ENCODE assay signal across 20 cellular contexts in the genomic region with DNA sequence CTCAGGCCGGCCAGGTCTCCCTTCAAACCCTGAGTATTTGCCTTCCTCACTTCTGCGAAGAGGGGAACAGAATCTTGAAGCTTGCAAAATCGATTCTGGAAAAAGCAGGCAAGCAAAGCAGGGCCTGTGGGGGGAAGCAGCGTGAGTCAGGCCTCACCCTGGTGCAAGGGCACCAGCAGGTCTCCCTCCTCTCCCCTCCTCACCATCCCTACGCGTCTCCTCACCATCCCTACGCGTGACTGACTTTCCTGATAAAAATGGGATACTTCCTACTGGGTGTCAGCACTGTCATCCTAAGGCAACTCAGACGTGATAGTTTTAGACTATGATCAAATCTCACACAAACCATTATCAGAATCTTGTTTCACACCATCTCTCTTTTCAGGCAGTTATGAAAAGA. TPM values are rescaled to one million over a fixed set of nuclear protein-coding genes. Genes with fewer than 3 reads are reported as not detected.
DNase-seq lines count a peak whose midpoint lies in the region; ATAC-seq and TF ChIP-seq lines count a peak whose summit lies in the region.
"Had no signal": no experiment of that assay in that cellular context is flagged by ENCODE, and none has a peak within 500 bp of the region (broad histone marks: within the 10 kb centered on the region; RNA-seq: fewer than 3 reads in every experiment).

No MANE protein-coding gene starts in this region.

- H3K27ac ChIP-seq in spleen (no peak overlapping the region), ovary (no peak overlapping the region), uterus (no peak overlapping the region)
- H3K27ac ChIP-seq: BLaER1, thoracic aorta had no signal

- intact Hi-C loops in spleen (cut with DNase I; ENCODE audit: low total_unique reads): no loop called here
- intact Hi-C loops in ovary (cut with DNase I): no loop called here
- intact Hi-C loops in uterus (cut with DNase I; ENCODE audit: low total_unique reads): no loop called here

- H3K36me3 ChIP-seq in adipocyte (ENCODE audit: control insufficient read depth, insufficient read depth, low read length, severe bottlenecking): peaks cover 32% of the 10 kb centered on the region
- peaks cover 0 to 48% (median 25%) of the 10 kb centered on the region in 6 donors for H3K36me3 ChIP-seq in spleen
- H3K36me3 ChIP-seq in ovary: no peaks in the 10 kb centered on the region
- H3K36me3 ChIP-seq in uterus: no peaks in the 10 kb centered on the region
- H3K36me3 ChIP-seq: MG63 had no signal

- ATAC-seq in left lobe of liver: peak; percentile 8
- ATAC-seq: natural killer cell treated with Interleukin-12 subunit alpha and Interleukin-12 subunit beta and Interleukin-15 and Interleukin-18, amount 100 ng/mL, for 72 hours; stimulated activated memory B cell treated with anti-CD40 and anti-IgM and Interleukin-4, amounts not matched to agents 10 μg/mL and 1 μg/mL and 100 μg/mL, for 72 hours had no signal

- TF ChIP-seq EP300 in ovary (IDR thresholded peaks at IDR 0.05): no peak

- TF ChIP-seq POLR2A in spleen (IDR thresholded peaks at IDR 0.05) (no peak), ovary (IDR thresholded peaks at IDR 0.05) (no peak), uterus (IDR thresholded peaks at IDR 0.05) (no peak)

- H3K4me3 ChIP-seq in adipocyte (ENCODE audit: low read length) (no peak overlapping the region), spleen (no peak overlapping the region), ovary (no peak overlapping the region), uterus (no peak overlapping the region)
- H3K4me3 ChIP-seq: BLaER1, MG63, thoracic aorta had no signal

- no peak for TF ChIP-seq CTCF in spleen (IDR thresholded peaks at IDR 0.05 in 8 of 11, conservative IDR thresholded peaks at IDR 0.05 in 3 of 11)
- no peak for TF ChIP-seq CTCF in ovary (IDR thresholded peaks at IDR 0.05)
- TF ChIP-seq CTCF in uterus (IDR thresholded peaks at IDR 0.05): no peak

- 74 to 83% (median 77%) methylated on average over 9 of the region's 9 CpGs for WGBS in spleen, 5 donors
- 65 to 69% (median 67%) methylated on average over 9 of the region's 9 CpGs for WGBS in ovary, 3 donors

- H3K9ac ChIP-seq in adipocyte (ENCODE audit: low read length): no peak overlapping the region
- H3K9ac ChIP-seq: BLaER1 had no signal

- H3K27me3 ChIP-seq in adipocyte (replicated peaks; ENCODE audit: control insufficient read depth, insufficient read depth, low read length): no peaks in the 10 kb centered on the region
- no peaks in the 10 kb centered on the region for H3K27me3 ChIP-seq in spleen (replicated peaks in 1 of 7)
- H3K27me3 ChIP-seq in ovary: no peaks in the 10 kb centered on the region
- no peaks in the 10 kb centered on the region for H3K27me3 ChIP-seq in uterus
- H3K27me3 ChIP-seq: BLaER1, MG63 had no signal

- H3K9me3 ChIP-seq in adipocyte (ENCODE audit: control insufficient read depth, low read length) (no peaks in the 10 kb centered on the region), spleen (no peaks in the 10 kb centered on the region), ovary (no peaks in the 10 kb centered on the region), uterus (no peaks in the 10 kb centered on the region)
- H3K9me3 ChIP-seq: BLaER1, MG63, thoracic aorta had no signal

- H3K4me1 ChIP-seq in adipocyte (ENCODE audit: control insufficient read depth, insufficient read depth, low read length): peaks cover 61% of the 10 kb centered on the region
- H3K4me1 ChIP-seq in spleen: peaks cover 0 to 11% (median 0%) of the 10 kb centered on the region in 6 donors
- H3K4me1 ChIP-seq in ovary (ENCODE audit: insufficient read depth): peaks cover 3% of the 10 kb centered on the region
- peaks cover 0 to 5% of the 10 kb centered on the region in 2 donors for H3K4me1 ChIP-seq in uterus

- DNase-seq in SIG-M5 treated with dmso at 0.1 percent for 504 hours (lab: John Stamatoyannopoulos, UW; ENCODE audit: unreplicated experiment): peak; percentile 14
- DNase-seq in SIG-M5 (lab: John Stamatoyannopoulos, UW): no peak
- peak; percentile 30 for DNase-seq in adipocyte (ENCODE audit: low read depth)
- DNase-seq in left lobe of liver (ENCODE audit: low spot score): no peak
- DNase-seq in spleen: peak; percentile 41
- no peak for DNase-seq in NCI-H524 treated with DMSO at 0.1 percent for 48 hours (lab: John Stamatoyannopoulos, UW)
- DNase-seq in ovary: no peak
- DNase-seq in uterus: no peak
- DNase-seq: 8988T; activated CD4-positive, alpha-beta T cell treated with anti-CD3 and anti-CD28 coated beads for 1 hour; mammary epithelial cell; MG63; NCI-H2029; NCI-H446; SHP77 treated with DMSO at 0.1 percent for 48 hours had no signal

RNA-seq across cellular contexts. Expression of a gene that starts 12.1 kb away (rescaled TPM):
- total RNA-seq in left lobe of liver (2.0 TPM), spleen (10 to 100 TPM; 37.6 to 53.1 (median 41.9) TPM), ovary (10 to 100 TPM; 22.9 to 60.5 (median 43.2) TPM), uterus (10 to 100 TPM; 42.6 to 67.9 (median 56.2) TPM)
- polyA plus RNA-seq in spleen (10 to 100 TPM; 16.2 to 25.0 (median 23.4) TPM), ovary (10 to 100 TPM; 36.7 to 43.5 TPM)

RNA-seq across cellular contexts. Expression of a gene that starts 37.3 kb away (rescaled TPM):
- total RNA-seq in left lobe of liver (not detected), spleen (10 to 100 TPM in 4 of 7 donors, 1 to 10 TPM in 3; 3.3 to 54.6 (median 12.1) TPM), ovary (1 to 10 TPM in 1 of 7 donors, under 1 TPM in 1, not detected in 5; 0.38 to 1.8 TPM), uterus (1 to 10 TPM in 1 of 4 donors, not detected in 3; 1.2 TPM)
- polyA plus RNA-seq in spleen (1 to 10 TPM in 2 of 3 donors, under 1 TPM in 1; 0.70 to 8.7 (median 5.8) TPM), ovary (under 1 TPM in 1 of 2 donors, not detected in 1; 0.21 TPM)
- total RNA-seq: fibroblast of lung, mammary epithelial cell had no signal
- polyA plus RNA-seq: fibroblast of lung had no signal

RNA-seq across cellular contexts. Expression of a gene that starts 50.4 kb away (rescaled TPM):
- total RNA-seq in left lobe of liver (0.98 TPM), spleen (10 to 100 TPM in 4 of 7 donors, 1 to 10 TPM in 3; 1.4 to 19.0 (median 10.7) TPM), ovary (1 to 10 TPM; 1.0 to 7.1 (median 4.9) TPM), uterus (1 to 10 TPM in 2 of 4 donors, not detected in 2; 5.0 to 5.3 TPM)
- polyA plus RNA-seq in spleen (1 to 10 TPM in 1 of 3 donors, under 1 TPM in 2; 0.15 to 1.3 (median 0.33) TPM), ovary (under 1 TPM; 0.22 to 0.54 TPM)

Comparison
In these comparisons a context has a peak if more than half of its experiments do, and no peak if none do; other contexts are left out.
1. DNase-seq: peak in SIG-M5 treated with dmso at 0.1 percent for 504 hours (single experiment), adipocyte (single experiment) and spleen (single experiment); none in SIG-M5 (single experiment), left lobe of liver (single experiment), NCI-H524 treated with DMSO at 0.1 percent for 48 hours (single experiment), ovary (0 of 5) and uterus (0 of 2).